Comparison of ENCODE assay signal across 26 cellular contexts in genomic region chr11:111119751-111120150, GRCh38.
"Had no signal": no experiment of that assay in that cellular context is flagged by ENCODE, and none has a peak within 500 bp of the region (broad histone marks: within the 10 kb centered on the region; RNA-seq: fewer than 3 reads in every experiment).

No MANE protein-coding gene starts in this region.

- H3K36me3 ChIP-seq: left lung, lower lobe of right lung, pancreas, prostate gland, sigmoid colon, thyroid gland, transverse colon, upper lobe of left lung, vagina had no signal

- DNase-seq: hippocampal formation; kidney; left colon; lower lobe of right lung; mammary epithelial cell; mesenchymal stem cell; naive thymus-derived CD8-positive, alpha-beta T cell; pancreas; retina; small intestine; stimulated activated CD4-positive, alpha-beta T cell treated with anti-CD3 and anti-CD28 coated beads, Interleukin-1b, Interleukin-23, amount 100 ng/mL, for 48 hours; stimulated activated CD4-positive, alpha-beta T cell treated with anti-CD3 and anti-CD28 coated beads, Interleukin-2, amount 100 ng/mL, for 48 hours; stimulated activated CD4-positive, alpha-beta T cell treated with anti-CD3 and anti-CD28 coated beads, Interleukin-4, amount 100 ng/mL, for 4 hours; stimulated activated CD8-positive, alpha-beta memory T cell treated with anti-CD3 and anti-CD28 coated beads, Interleukin-4, amount 100 ng/mL, for 48 hours; stimulated activated naive CD4-positive, alpha-beta T cell treated with Interleukin-2 at 50 U/mL for 16 hours; stimulated activated naive CD8-positive, alpha-beta T cell treated with anti-CD3 and anti-CD28 coated beads, Interleukin-15, amount 100 ng/mL, for 72 hours; substantia nigra; transverse colon had no signal

- H3K4me3 ChIP-seq: left lung, lower lobe of right lung, pancreas, prostate gland, sigmoid colon, testis, thyroid gland, transverse colon, upper lobe of left lung, vagina had no signal

- H3K4me1 ChIP-seq: left lung, lower lobe of right lung, pancreas, prostate gland, sigmoid colon, thyroid gland, transverse colon, vagina had no signal

- ATAC-seq: left colon; left lung; lower lobe of right lung; naive thymus-derived CD8-positive, alpha-beta T cell; pancreas; stimulated activated memory B cell treated with anti-CD40 and anti-IgM and Interleukin-4, amounts not matched to agents 10 μg/mL and 1 μg/mL and 100 μg/mL, for 72 hours had no signal

- H3K9me3 ChIP-seq: left lung, lower lobe of right lung, pancreas, prostate gland, sigmoid colon, testis, thyroid gland, transverse colon, upper lobe of left lung, vagina had no signal

- H3K27me3 ChIP-seq: left lung, pancreas, sigmoid colon, testis, thyroid gland, transverse colon, upper lobe of left lung, vagina had no signal

- H3K27ac ChIP-seq: left lung, lower lobe of right lung, pancreas, prostate gland, sigmoid colon, thyroid gland, transverse colon, upper lobe of left lung, vagina had no signal
